Comparison of ENCODE assay signal across 8 cellular contexts in genomic region chr22:41976070-41976901, GRCh38. TPM values are rescaled to one million over a fixed set of nuclear protein-coding genes. Genes with fewer than 3 reads are reported as not detected.
DNase-seq lines count a peak whose midpoint lies in the region; ATAC-seq and TF ChIP-seq lines count a peak whose summit lies in the region.

No MANE protein-coding gene starts in this region.

- CTCF ChIA-PET in A673 (lab: Charles Lee) = no interaction called here
- CTCF ChIA-PET in MCF 10A (lab: Yijun Ruan, JAX) = no interaction called here

- peaks cover 30% of the 10 kb centered on the region for H3K27me3 Mint-ChIP-seq in MCF 10A (ENCODE audit: insufficient read depth, unreplicated experiment)

- H3K27ac ChIP-seq in A673 (ENCODE audit: low read depth, low read length, poor library complexity, severe bottlenecking) = no peak overlapping the region

- no peaks in the 10 kb centered on the region for H3K4me1 Mint-ChIP-seq in MCF 10A (ENCODE audit: insufficient read depth, unreplicated experiment)

- intact Hi-C loops in A673 (cut with micrococcal nuclease; ENCODE audit: unreplicated experiment) (no loop called here), MCF 10A (cut with micrococcal nuclease) (no loop called here)

- POLR2A ChIA-PET in A673 (lab: Charles Lee; ENCODE audit: low non-redundant PET) (no interaction called here), MCF 10A (lab: Yijun Ruan, JAX) (interaction anchor here (0.6 kb wide), 1 partner anchor 457 kb away, joined by 3 read pairs; no protein-coding TSS in a partner anchor)

- H3K27ac Mint-ChIP-seq in MCF 10A (ENCODE audit: low read depth, unreplicated experiment) = no peak overlapping the region

- no TSS peak for BruUV-seq in A673 (replicated peaks; lab: Mats Ljungman, UMichigan)
- BruUV-seq in MCF 10A (replicated peaks; lab: Mats Ljungman, UMichigan) = no TSS peak

- H3K9me3 ChIP-seq in A673 (ENCODE audit: low read depth, low read length, poor library complexity, severe bottlenecking) = no peaks in the 10 kb centered on the region

- peaks cover 12% of the 10 kb centered on the region for H3K4me1 ChIP-seq in A673 (ENCODE audit: insufficient read depth, low read length, poor library complexity, severe bottlenecking)

- DNase-seq in A673 (ENCODE audit: low spot score) (no peak), T-helper 9 cell (peak; percentile 37), MCF 10A (ENCODE audit: unreplicated experiment) (no peak), kidney epithelial cell (ENCODE audit: low read depth) (no peak), SW480 (ENCODE audit: low spot score) (no peak), epidermal melanocyte (ENCODE audit: insufficient read length, low spot score) (no peak)
- peak; percentile 26 for DNase-seq in stimulated activated CD8-positive, alpha-beta memory T cell treated with anti-CD3 and anti-CD28 coated beads, Interleukin-12 subunit alpha, Interleukin-12 subunit beta, amount 100 ng/mL, for 4 hours (ENCODE audit: low read depth)

- H3K27me3 ChIP-seq in A673 (replicated peaks; ENCODE audit: insufficient read depth, low read depth, low read length, poor library complexity) = peaks cover 29% of the 10 kb centered on the region
- H3K27me3 ChIP-seq in kidney epithelial cell (ENCODE audit: control insufficient read depth, insufficient read depth, low read length) = peaks cover 42% of the 10 kb centered on the region

- H3K36me3 ChIP-seq in A673 (ENCODE audit: insufficient read depth, low read length, poor library complexity, severe bottlenecking) (no peaks in the 10 kb centered on the region), kidney epithelial cell (ENCODE audit: control insufficient read depth, insufficient read depth, low read length) (no peaks in the 10 kb centered on the region)

- H3K4me3 ChIP-seq in A673 (ENCODE audit: low read depth, low read length, poor library complexity, severe bottlenecking) (peak overlapping the region; percentile 52), kidney epithelial cell (ENCODE audit: low read depth, low read length) (peak overlapping the region; percentile 20)

- peak; percentile 52 for ATAC-seq in GM21723 (IDR thresholded peaks at IDR 0.05; ENCODE audit: unreplicated experiment)

- TF ChIP-seq CTCF in A673 (conservative IDR thresholded peaks at IDR 0.05; ENCODE audit: low read depth, low read length) (no peak), MCF 10A (IDR thresholded peaks at IDR 0.05; ENCODE audit: unreplicated experiment) (no peak), kidney epithelial cell (IDR thresholded peaks at IDR 0.05; ENCODE audit: insufficient read depth, low read length, poor library complexity, severe bottlenecking) (no peak)

- no peaks in the 10 kb centered on the region for H3K9me3 Mint-ChIP-seq in MCF 10A (ENCODE audit: unreplicated experiment)

- H3K4me3 Mint-ChIP-seq in MCF 10A (ENCODE audit: unreplicated experiment) = peak overlapping the region; percentile 2

- no peaks in the 10 kb centered on the region for H3K36me3 Mint-ChIP-seq in MCF 10A (ENCODE audit: insufficient read depth, unreplicated experiment)

RNA-seq across cellular contexts. Expression of gene SEPTIN3, which starts 7.0 kb away (rescaled TPM):
- total RNA-seq in A673 (2021) (3.6 and 4.6 TPM in 2 replicates), MCF 10A (2022) (0.21 and 0.29 TPM in 2 replicates), kidney epithelial cell (1.9 and 2.5 TPM in 2 replicates)

RNA-seq across cellular contexts. Expression of gene WBP2NL, which starts 22.3 kb away (rescaled TPM):
- 0.24 TPM in 1 of 2 replicates, not detected in the other for total RNA-seq in A673 (2021)
- 0.66 and 1.1 TPM in 2 replicates for total RNA-seq in MCF 10A (2022)
- 0.68 and 2.6 TPM in 2 replicates for total RNA-seq in kidney epithelial cell

RNA-seq across cellular contexts. Expression of gene CENPM, which starts 29.3 kb away (rescaled TPM):
- total RNA-seq in A673 (2021) = 62.1 and 67.2 TPM in 2 replicates
- 9.1 and 21.1 TPM in 2 replicates for total RNA-seq in MCF 10A (2022)
- 9.8 and 14.3 TPM in 2 replicates for total RNA-seq in kidney epithelial cell

RNA-seq across cellular contexts. Expression of gene TNFRSF13C, which starts 49.7 kb away (rescaled TPM):
- total RNA-seq in A673 (2021) (6.6 and 8.0 TPM in 2 replicates), MCF 10A (2022) (0.12 TPM in 2 replicates), kidney epithelial cell (0.41 and 0.96 TPM in 2 replicates)

Comparison
In these comparisons a context has a peak if more than half of its experiments do, and no peak if none do; other contexts are left out.
1. DNase-seq: peak in T-helper 9 cell (single experiment) and stimulated activated CD8-positive, alpha-beta memory T cell treated with anti-CD3 and anti-CD28 coated beads, Interleukin-12 subunit alpha, Interleukin-12 subunit beta, amount 100 ng/mL, for 4 hours (single experiment); none in A673 (single experiment), MCF 10A (single experiment), kidney epithelial cell (single experiment), SW480 (single experiment) and epidermal melanocyte (single experiment).